Comparison of ENCODE assay signal across 22 cellular contexts in the genomic region with DNA sequence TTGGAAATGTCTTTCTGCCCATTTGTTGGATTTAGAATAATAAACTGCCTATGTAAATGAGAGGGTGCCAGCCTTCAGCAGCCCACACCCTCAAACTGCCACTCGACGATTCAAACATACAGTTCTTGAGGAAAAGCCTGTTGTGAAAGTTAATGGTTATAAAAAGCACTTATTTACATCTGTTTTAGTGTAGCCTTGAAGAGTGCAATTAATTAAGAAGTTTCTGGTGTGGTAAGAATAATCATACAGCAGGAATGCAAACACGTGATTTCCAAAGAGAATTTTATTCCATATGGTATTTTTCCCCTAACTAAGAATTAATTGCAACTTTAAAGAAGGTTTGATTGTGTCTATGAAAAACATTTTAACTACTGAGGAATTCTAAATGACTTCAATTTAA.
"Had no signal": no experiment of that assay in that cellular context is flagged by ENCODE, and none has a peak within 500 bp of the region (broad histone marks: within the 10 kb centered on the region; RNA-seq: fewer than 3 reads in every experiment).

No MANE protein-coding gene starts in this region.

- H3K4me3 ChIP-seq: dorsolateral prefrontal cortex, gastroesophageal sphincter, heart left ventricle, left lung, pancreas, right lobe of liver, stomach, thyroid gland, vagina had no signal

- DNase-seq: dorsolateral prefrontal cortex; effector CD4-positive, alpha-beta T cell; hippocampal formation; left cardiac atrium; left lung; naive thymus-derived CD8-positive, alpha-beta T cell; nephron progenitor cell; pancreas; right lobe of liver; small intestine; stimulated activated CD4-positive, alpha-beta T cell treated with anti-CD3 and anti-CD28 coated beads, Interleukin-12 subunit alpha, Interleukin-12 subunit beta, amount 100 ng/mL, for 4 hours; stimulated activated CD4-positive, alpha-beta T cell treated with anti-CD3 and anti-CD28 coated beads, Interleukin-1b, Interleukin-23, amount 100 ng/mL, for 48 hours; stimulated activated CD4-positive, alpha-beta T cell treated with anti-CD3 and anti-CD28 coated beads, Interleukin-4, amount 100 ng/mL, for 1 hour; stimulated activated CD8-positive, alpha-beta memory T cell treated with anti-CD3 and anti-CD28 coated beads, Interleukin-4, amount 100 ng/mL, for 48 hours; stimulated activated naive CD4-positive, alpha-beta T cell; stomach; trophoblast cell had no signal

- H3K27ac ChIP-seq: dorsolateral prefrontal cortex, gastroesophageal sphincter, heart left ventricle, left lung, neutrophil, pancreas, right lobe of liver, stomach, thyroid gland, vagina had no signal

- H3K9me3 ChIP-seq: gastroesophageal sphincter, heart left ventricle, left lung, neutrophil, pancreas, right lobe of liver, stomach, thyroid gland, vagina had no signal

- H3K27me3 ChIP-seq: gastroesophageal sphincter, left lung, neutrophil, right lobe of liver, stomach, thyroid gland, vagina had no signal

- H3K36me3 ChIP-seq: gastroesophageal sphincter, heart left ventricle, left lung, neutrophil, pancreas, right lobe of liver, stomach, thyroid gland, vagina had no signal

- ATAC-seq: gastroesophageal sphincter; heart left ventricle; left cardiac atrium; left lung; naive thymus-derived CD8-positive, alpha-beta T cell; pancreas; right lobe of liver had no signal

- H3K4me1 ChIP-seq: gastroesophageal sphincter, heart left ventricle, left lung, pancreas, right lobe of liver, stomach, thyroid gland, vagina had no signal
